Comparison of ENCODE assay signal across 16 cellular contexts in the genomic region with DNA sequence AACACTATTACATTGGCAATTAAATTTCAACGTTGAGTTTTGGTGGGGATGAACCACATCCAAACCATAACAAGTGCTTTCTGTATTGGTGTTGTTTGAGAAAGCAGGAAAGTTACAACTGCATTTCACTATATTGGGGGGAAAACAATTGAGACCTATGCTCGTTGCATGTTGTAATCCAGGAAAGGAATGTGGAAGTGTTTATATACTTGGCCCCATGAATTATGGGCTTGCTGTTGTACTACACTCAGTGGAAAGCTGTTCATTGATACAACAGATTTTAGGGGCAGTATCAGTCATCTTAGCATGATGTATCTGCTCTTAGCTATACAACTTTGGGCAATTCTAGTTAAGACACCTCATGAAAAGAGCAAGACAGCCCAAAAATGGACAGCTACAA. TPM values are rescaled to one million over a fixed set of nuclear protein-coding genes. Genes with fewer than 3 reads are reported as not detected.
DNase-seq lines count a peak whose midpoint lies in the region; ATAC-seq and TF ChIP-seq lines count a peak whose summit lies in the region.
"Had no signal": no experiment of that assay in that cellular context is flagged by ENCODE, and none has a peak within 500 bp of the region (broad histone marks: within the 10 kb centered on the region; RNA-seq: fewer than 3 reads in every experiment).

No MANE protein-coding gene starts in this region.

- no peak for ATAC-seq in activated CD8-positive, alpha-beta T cell treated with anti-CD3 and anti-CD28 coated beads, Interleukin-2, amount 10 ng/mL, durations not matched to agents 7 days and 5 days
- no peak for ATAC-seq in activated CD4-positive, CD25-positive, alpha-beta regulatory T cell treated with anti-CD3 and anti-CD28 coated beads, Interleukin-2, amount 50 U/mL, for 24 hours
- ATAC-seq: A549, GM12878, GM23338 had no signal

- CTCF ChIA-PET in activated CD8-positive, alpha-beta T cell treated with anti-CD3 and anti-CD28 coated beads, Interleukin-2, amount 10 ng/mL, durations not matched to agents 7 days and 5 days (lab: Charles Lee) = interaction anchor here (0.9 kb wide), 1 partner anchor 20 kb away, joined by 3 read pairs; no protein-coding TSS in a partner anchor

- no peak overlapping the region for H3K4me3 Mint-ChIP-seq in activated CD8-positive, alpha-beta T cell treated with anti-CD3 and anti-CD28 coated beads, Interleukin-2, amount 10 ng/mL, durations not matched to agents 7 days and 5 days
- H3K4me3 Mint-ChIP-seq: CD4-positive, CD25-positive, alpha-beta regulatory T cell; GM23338; IgD-negative memory B cell had no signal

- POLR2A ChIA-PET in activated CD8-positive, alpha-beta T cell treated with anti-CD3 and anti-CD28 coated beads, Interleukin-2, amount 10 ng/mL, durations not matched to agents 7 days and 5 days (lab: Charles Lee) = no interaction called here

- H3K36me3 Mint-ChIP-seq in activated CD8-positive, alpha-beta T cell treated with anti-CD3 and anti-CD28 coated beads, Interleukin-2, amount 10 ng/mL, durations not matched to agents 7 days and 5 days (ENCODE audit: low read depth) = peaks cover 52% of the 10 kb centered on the region

- no peak for TF ChIP-seq CTCF in foreskin fibroblast (IDR thresholded peaks at IDR 0.05; ENCODE audit: low read depth, low read length)

- DNase-seq in EL (peak; percentile 48), amniotic epithelial cell (ENCODE audit: low read depth) (peak; percentile 27), foreskin fibroblast (peak; percentile 16 to 33), SK-N-DZ (ENCODE audit: low spot score) (no peak), foreskin melanocyte (no peak)
- DNase-seq in activated CD8-positive, alpha-beta T cell treated with anti-CD3 and anti-CD28 coated beads, Interleukin-2, amount 10 ng/mL, durations not matched to agents 7 days and 5 days = no peak
- DNase-seq: AML-193; CD4-positive, CD25-positive, alpha-beta regulatory T cell; DMS53; H7 had no signal

- no peaks in the 10 kb centered on the region for H3K27me3 Mint-ChIP-seq in activated CD8-positive, alpha-beta T cell treated with anti-CD3 and anti-CD28 coated beads, Interleukin-2, amount 10 ng/mL, durations not matched to agents 7 days and 5 days (ENCODE audit: low read depth)
- H3K27me3 Mint-ChIP-seq: CD4-positive, CD25-positive, alpha-beta regulatory T cell; IgD-negative memory B cell had no signal

- H3K4me3 ChIP-seq in foreskin fibroblast (ENCODE audit: low read depth in 1 of 2, low read length in 2 of 2) = no peak overlapping the region
- H3K4me3 ChIP-seq: A549, BLaER1, GM12878, GM23338 had no signal

- no peak overlapping the region for H3K27ac Mint-ChIP-seq in activated CD8-positive, alpha-beta T cell treated with anti-CD3 and anti-CD28 coated beads, Interleukin-2, amount 10 ng/mL, durations not matched to agents 7 days and 5 days
- H3K27ac Mint-ChIP-seq: GM23338, IgD-negative memory B cell had no signal

- H3K4me1 Mint-ChIP-seq in activated CD8-positive, alpha-beta T cell treated with anti-CD3 and anti-CD28 coated beads, Interleukin-2, amount 10 ng/mL, durations not matched to agents 7 days and 5 days (ENCODE audit: low read depth) = peaks cover 24% of the 10 kb centered on the region
- H3K4me1 Mint-ChIP-seq: GM23338 had no signal

- no peaks in the 10 kb centered on the region for H3K9me3 Mint-ChIP-seq in activated CD8-positive, alpha-beta T cell treated with anti-CD3 and anti-CD28 coated beads, Interleukin-2, amount 10 ng/mL, durations not matched to agents 7 days and 5 days (ENCODE audit: insufficient read depth)
- H3K9me3 Mint-ChIP-seq: GM23338 had no signal

RNA-seq across cellular contexts. Expression of a gene that starts 52.4 kb away (rescaled TPM):
- total RNA-seq in activated CD8-positive, alpha-beta T cell treated with anti-CD3 and anti-CD28 coated beads, Interleukin-2, amount 10 ng/mL, durations not matched to agents 7 days and 5 days = 10 to 100 TPM; 16.6 to 17.0 TPM
- 24.9 and 27.2 TPM in 2 replicates for polyA plus RNA-seq in SK-N-DZ (2014; cell fraction: cytosol; rRNA removed)
- 13.8 and 14.5 TPM in 2 replicates for polyA plus RNA-seq in SK-N-DZ (2014; cell fraction: nucleus; rRNA removed)

Comparison
In these comparisons a context has a peak if more than half of its experiments do, and no peak if none do; other contexts are left out.
1. DNase-seq: peak in EL (single experiment), amniotic epithelial cell (single experiment) and foreskin fibroblast (2 of 2); none in activated CD8-positive, alpha-beta T cell treated with anti-CD3 and anti-CD28 coated beads, Interleukin-2, amount 10 ng/mL, durations not matched to agents 7 days and 5 days (single experiment), SK-N-DZ (single experiment) and foreskin melanocyte (single experiment).